ENCODE assay signal across 14 cellular contexts in genomic region chr11:63764201-63764711, GRCh38. TPM values are rescaled to one million over a fixed set of nuclear protein-coding genes. Genes with fewer than 3 reads are reported as not detected.
A peak's percentile ranks its signal among the peaks of the same experiment; 100 is the strongest.
DNase-seq lines count a peak whose midpoint lies in the region; ATAC-seq and TF ChIP-seq lines count a peak whose summit lies in the region.
"Had no signal": no experiment of that assay in that cellular context is flagged by ENCODE, and none has a peak within 500 bp of the region (broad histone marks: within the 10 kb centered on the region; RNA-seq: fewer than 3 reads in every experiment).

No MANE protein-coding gene starts in this region.

- H4K20me1 ChIP-seq in MM.1S (ENCODE audit: insufficient read depth, low read length), result no peaks in the 10 kb centered on the region

- no peaks in the 10 kb centered on the region for H3K27me3 Mint-ChIP-seq in stimulated activated naive CD8-positive, alpha-beta T cell treated with anti-CD3 and anti-CD28 coated beads, Interleukin-15, amount 100 ng/mL, for 72 hours
- H3K27me3 Mint-ChIP-seq: activated naive CD8-positive, alpha-beta T cell had no signal

- H3K4me1 Mint-ChIP-seq in stimulated activated naive CD8-positive, alpha-beta T cell treated with anti-CD3 and anti-CD28 coated beads, Interleukin-15, amount 100 ng/mL, for 72 hours, result peaks cover 20% of the 10 kb centered on the region

- peak overlapping the region; percentile 70 for H2BK120ac ChIP-seq in neuronal stem cell (ENCODE audit: low read depth, low read length)

- no peak overlapping the region for H3K27ac Mint-ChIP-seq in stimulated activated naive CD8-positive, alpha-beta T cell treated with anti-CD3 and anti-CD28 coated beads, Interleukin-15, amount 100 ng/mL, for 72 hours
- H3K27ac Mint-ChIP-seq: activated naive CD8-positive, alpha-beta T cell had no signal

- H3K4me3 Mint-ChIP-seq in stimulated activated naive CD8-positive, alpha-beta T cell treated with anti-CD3 and anti-CD28 coated beads, Interleukin-15, amount 100 ng/mL, for 72 hours, result no peak overlapping the region
- H3K4me3 Mint-ChIP-seq: activated naive CD8-positive, alpha-beta T cell had no signal

- H3K27me3 ChIP-seq in iPS DF 6.9 (ENCODE audit: control insufficient read depth, insufficient read depth, low read length) (no peaks in the 10 kb centered on the region), neuronal stem cell (ENCODE audit: control insufficient read depth in 3 of 3, insufficient read depth in 3 of 3, low read depth in 1 of 3, low read length in 3 of 3) (no peaks in the 10 kb centered on the region), MM.1S (replicated peaks; ENCODE audit: insufficient read depth, low read length) (peaks cover 1% of the 10 kb centered on the region)

- H2BK12ac ChIP-seq in neuronal stem cell (ENCODE audit: low read length), result peak overlapping the region; percentile 82

- peak overlapping the region; percentile 91 for H3K18ac ChIP-seq in neuronal stem cell (ENCODE audit: low read length)

- H2AFZ ChIP-seq in neuronal stem cell (ENCODE audit: low read length), result no peak overlapping the region
- H2AFZ ChIP-seq in MM.1S (ENCODE audit: low read length), result no peak overlapping the region

- peak overlapping the region; percentile 97 for H2AK5ac ChIP-seq in neuronal stem cell (ENCODE audit: low read depth, low read length)

- H3K4ac ChIP-seq in neuronal stem cell (ENCODE audit: low read length), result no peak overlapping the region

- H3K9me3 ChIP-seq in iPS DF 6.9 (ENCODE audit: control insufficient read depth, insufficient read depth, low read length) (no peaks in the 10 kb centered on the region), neuronal stem cell (replicated peaks in 1 of 2; ENCODE audit: control insufficient read depth in 2 of 2, insufficient read depth in 1 of 2, low read depth in 1 of 2, low read length in 2 of 2) (no peaks in the 10 kb centered on the region), MM.1S (replicated peaks; ENCODE audit: insufficient read depth, low read length) (no peaks in the 10 kb centered on the region)

- ATAC-seq in stimulated activated naive CD8-positive, alpha-beta T cell treated with anti-CD3 and anti-CD28 coated beads, Interleukin-15, amount 100 ng/mL, for 72 hours, result peak; percentile 8
- ATAC-seq in stimulated activated naive CD8-positive, alpha-beta T cell treated with anti-CD3 and anti-CD28 coated beads, Interleukin-15, Interleukin-2, amounts not matched to agents 100 U/mL and 50 U/mL, for 24 hours, result no peak

- no peaks in the 10 kb centered on the region for H3K9me2 ChIP-seq in MM.1S (replicated peaks; ENCODE audit: insufficient read depth, low read length)

- H2BK15ac ChIP-seq in neuronal stem cell (ENCODE audit: low read length), result peak overlapping the region; percentile 46

- peak overlapping the region; percentile 77 for H2BK5ac ChIP-seq in neuronal stem cell (ENCODE audit: low read length)

- H3K9me3 Mint-ChIP-seq in stimulated activated naive CD8-positive, alpha-beta T cell treated with anti-CD3 and anti-CD28 coated beads, Interleukin-15, amount 100 ng/mL, for 72 hours, result no peaks in the 10 kb centered on the region

- peaks cover 19% of the 10 kb centered on the region for H3K4me1 ChIP-seq in iPS DF 6.9 (ENCODE audit: control insufficient read depth, insufficient read depth, low read length)
- peaks cover 29 to 40% of the 10 kb centered on the region in 2 donors for H3K4me1 ChIP-seq in neuronal stem cell (ENCODE audit: control insufficient read depth in 2 of 2, insufficient read depth in 1 of 2, low read depth in 1 of 2, low read length in 2 of 2)
- H3K4me1 ChIP-seq in MM.1S (ENCODE audit: low read length), result 0 out of 2 replicates have a peak, but pooled peaks cover under 1% of the 10 kb centered on the region

- no peak overlapping the region for H4K8ac ChIP-seq in neuronal stem cell (ENCODE audit: low read depth, low read length)

- peak overlapping the region; percentile 95 for H3K4me2 ChIP-seq in neuronal stem cell (ENCODE audit: insufficient read depth, low read length, poor library complexity, severe bottlenecking)
- H3K4me2 ChIP-seq in MM.1S (ENCODE audit: low read depth, low read length), result no peak overlapping the region

- WGBS in iPS DF 6.9 (ENCODE audit: insufficient coverage, insufficient read length), result no CpG with 5 or more reads among the region's 43 CpGs
- WGBS in neuronal stem cell (ENCODE audit: extremely low coverage in 2 of 2, insufficient read length in 2 of 2, insufficient replicate concordance in 1 of 2), 2 donors, result no CpG with 5 or more reads among the region's 43 CpGs

- H3K9ac ChIP-seq in neuronal stem cell (ENCODE audit: low read depth, low read length, poor library complexity) (peak overlapping the region; percentile 60), MM.1S (ENCODE audit: low read length) (no peak overlapping the region)

- no peak overlapping the region for H4K91ac ChIP-seq in neuronal stem cell (ENCODE audit: low read depth, low read length, poor library complexity)

- H3K4me3 ChIP-seq in iPS DF 6.9 (ENCODE audit: low read length) (peak overlapping the region; percentile 92; the same call in 1 of the 2 replicates), neuronal stem cell (ENCODE audit: low read length in 2 of 2) (peak overlapping the region in 1 of 2 donors; percentile 26), MM.1S (ENCODE audit: low read length) (no peak overlapping the region)

- no peak overlapping the region for H3K27ac ChIP-seq in iPS DF 6.9 (ENCODE audit: low read length)
- H3K27ac ChIP-seq in neuronal stem cell (replicated peaks; ENCODE audit: low read length), result peak overlapping the region; percentile 93
- H3K27ac ChIP-seq in MM.1S (ENCODE audit: low read length), result no peak overlapping the region

- no peaks in the 10 kb centered on the region; the same call in 1 of the 2 replicates for H3F3A ChIP-seq in MM.1S (ENCODE audit: insufficient read depth, low read length)

- H3K79me2 ChIP-seq in MM.1S (ENCODE audit: low read length), result no peaks in the 10 kb centered on the region

- peak overlapping the region; percentile 95 for H3K23ac ChIP-seq in neuronal stem cell (ENCODE audit: low read depth, low read length, poor library complexity)

- H3K36me3 ChIP-seq in iPS DF 6.9 (ENCODE audit: control insufficient read depth, insufficient read depth, low read length) (0 out of 2 replicates have a peak, but pooled peaks cover 4% of the 10 kb centered on the region), neuronal stem cell (replicated peaks in 1 of 2; ENCODE audit: control insufficient read depth in 2 of 2, insufficient read depth in 2 of 2, low read length in 2 of 2) (peaks cover 8 to 65% of the 10 kb centered on the region in 2 donors), MM.1S (replicated peaks; ENCODE audit: insufficient read depth, low read length) (no peaks in the 10 kb centered on the region)

- TF ChIP-seq CTCF in MM.1S (IDR thresholded peaks at IDR 0.05; ENCODE audit: low read length), result no peak

- no peak overlapping the region for H3K14ac ChIP-seq in neuronal stem cell (ENCODE audit: low read length)

- H3K79me1 ChIP-seq in neuronal stem cell (ENCODE audit: low read depth, low read length), result peaks cover 6% of the 10 kb centered on the region

- no peak for DNase-seq in stimulated activated naive CD8-positive, alpha-beta T cell treated with anti-CD3 and anti-CD28 coated beads, Interleukin-15, amount 100 ng/mL, for 72 hours
- DNase-seq in stimulated activated naive CD8-positive, alpha-beta T cell treated with anti-CD3 and anti-CD28 coated beads, Interleukin-15, Interleukin-2, amounts not matched to agents 100 U/mL and 50 U/mL, for 24 hours, result no peak
- DNase-seq in iPS DF 6.9 (ENCODE audit: low read depth, low spot score) (no peak), neuronal stem cell (ENCODE audit: low spot score) (no peak), MM.1S (no peak), cerebellum (ENCODE audit: low spot score) (no peak), midbrain (lab: John Stamatoyannopoulos, UW) (no peak)
- no peak for DNase-seq in effector CD8-positive, alpha-beta T cell (lab: John Stamatoyannopoulos, UW)
- DNase-seq: activated CD4-positive, CD25-positive, alpha-beta regulatory T cell treated with anti-CD3 and anti-CD28 coated beads, Interleukin-2, amount 50 U/mL, for 72 hours; activated CD8-positive, alpha-beta memory T cell treated with anti-CD3 and anti-CD28 coated beads, Interleukin-2, amount 50 U/mL, for 48 hours; Calu3; central memory CD4-positive, alpha-beta T cell; NCI-H226 had no signal

RNA-seq across cellular contexts. Expression of gene ZFTA, which starts 4.3 kb away (rescaled TPM):
- 30.6 TPM for polyA plus RNA-seq in neuronal stem cell (2013, experiment 1 of 2)
- 29.7 TPM for polyA plus RNA-seq in neuronal stem cell (2013, experiment 2 of 2)
- total RNA-seq in cerebellum, result 37.2 TPM

RNA-seq across cellular contexts. Expression of gene SPINDOC, which starts 49.0 kb away (rescaled TPM):
- polyA plus RNA-seq in neuronal stem cell (2013, experiment 1 of 2), result 75.8 TPM
- 74.3 TPM for polyA plus RNA-seq in neuronal stem cell (2013, experiment 2 of 2)
- 12.2 TPM for total RNA-seq in cerebellum
